ENCODE assay signal across 15 cellular contexts in the genomic region with DNA sequence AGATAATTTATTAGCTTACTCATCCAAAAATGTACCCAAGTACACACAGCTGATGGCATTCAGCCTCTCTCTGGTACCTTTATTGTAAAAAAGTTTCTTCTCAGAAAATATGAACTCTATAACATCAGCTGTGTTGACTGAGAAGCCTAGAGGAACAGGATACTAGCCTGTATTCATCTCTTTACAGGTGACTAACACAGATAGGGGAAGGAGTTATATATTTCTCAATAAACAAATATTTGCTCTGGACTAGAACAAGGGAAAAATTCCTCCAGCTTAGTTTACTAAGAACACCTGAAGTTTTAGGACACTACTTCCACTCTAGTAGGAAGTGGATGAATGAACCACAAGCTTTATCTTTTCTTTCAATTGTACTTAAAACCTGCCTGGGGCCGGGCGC.
DNase-seq lines count a peak whose midpoint lies in the region; ATAC-seq and TF ChIP-seq lines count a peak whose summit lies in the region.
"Had no signal": no experiment of that assay in that cellular context is flagged by ENCODE, and none has a peak within 500 bp of the region (broad histone marks: within the 10 kb centered on the region; RNA-seq: fewer than 3 reads in every experiment).

No MANE protein-coding gene starts in this region.

- no peak overlapping the region for H3K27ac ChIP-seq in epithelial cell of prostate
- H3K27ac ChIP-seq: BLaER1, HL-60 had no signal

- no peak overlapping the region; the same call in 1 of the 2 replicates for H3K4me3 ChIP-seq in LNCaP clone FGC (ENCODE audit: low read depth, low read length)
- H3K4me3 ChIP-seq: BLaER1 had no signal

- ATAC-seq in HG02981 (IDR thresholded peaks at IDR 0.05; ENCODE audit: unreplicated experiment) = no peak
- no peak for ATAC-seq in GM19397 (IDR thresholded peaks at IDR 0.05; ENCODE audit: unreplicated experiment)
- no peak for ATAC-seq in omental fat pad (ENCODE audit: low FRiP score)

- DNase-seq in DMS53 (lab: John Stamatoyannopoulos, UW) (peak; percentile 60), LNCaP clone FGC (ENCODE audit: low read depth) (peak; percentile 89), epithelial cell of prostate (ENCODE audit: low read depth, low spot score) (peak; percentile 3), omental fat pad (ENCODE audit: low spot score) (no peak)
- DNase-seq: CD4-positive, CD25-positive, alpha-beta regulatory T cell; DND-41; GDM1; HCEC 1CT; HFFc6; IMR-90; KG1 had no signal

- no peak for TF ChIP-seq CTCF in LNCaP clone FGC (IDR thresholded peaks at IDR 0.05; ENCODE audit: control insufficient read depth, extremely low read depth, insufficient read depth)
- TF ChIP-seq CTCF in omental fat pad (IDR thresholded peaks at IDR 0.05) = no peak
